In genomic region chr2:113014067-113014466, GRCh38 we compare ENCODE assay signal across 10 cellular contexts. TPM values are rescaled to one million over a fixed set of nuclear protein-coding genes. Genes with fewer than 3 reads are reported as not detected.
"Had no signal": no experiment of that assay in that cellular context is flagged by ENCODE, and none has a peak within 500 bp of the region (broad histone marks: within the 10 kb centered on the region; RNA-seq: fewer than 3 reads in every experiment).

No MANE protein-coding gene starts in this region.

- H3K9ac ChIP-seq: KMS-11 had no signal

- H3K27ac ChIP-seq: HL-60, KMS-11 had no signal

- FAIRE-seq: HepG2, HTR-8/SVneo had no signal

- ATAC-seq: HepG2 had no signal

- H3K4me2 ChIP-seq: KMS-11 had no signal

- DNase-seq: IMR-90, KBM-7, KG1 had no signal

RNA-seq across cellular contexts. Expression of gene IL36A, which starts 8.8 kb away (rescaled TPM):
- total RNA-seq: HepG2, HT-29, HT1080, IMR-90 had no signal
- polyA plus RNA-seq: HepG2, IgD-negative memory B cell, IMR-90 had no signal

RNA-seq across cellular contexts. Expression of gene IL36G, which starts 36.3 kb away (rescaled TPM):
- total RNA-seq: HepG2, HT-29, HT1080, IMR-90 had no signal
- polyA plus RNA-seq: HepG2, IgD-negative memory B cell, IMR-90 had no signal

RNA-seq across cellular contexts. Expression of gene IL36B, which starts 38.6 kb away (rescaled TPM):
- total RNA-seq: HepG2, HT-29, HT1080, IMR-90 had no signal
- polyA plus RNA-seq: HepG2, IgD-negative memory B cell, IMR-90 had no signal

RNA-seq across cellular contexts. Expression of gene IL36RN, which starts 44.9 kb away (rescaled TPM):
- total RNA-seq: HepG2, HT1080, IMR-90 had no signal
- polyA plus RNA-seq: HepG2, IgD-negative memory B cell, IMR-90 had no signal

RNA-seq across cellular contexts. Expression of gene IL1F10, which starts 53.7 kb away (rescaled TPM):
- total RNA-seq: HepG2, HT-29, HT1080, IMR-90 had no signal
- polyA plus RNA-seq: HepG2, IgD-negative memory B cell, IMR-90 had no signal
